Comparison of ENCODE assay signal across 24 cellular contexts in genomic region chr2:176508374-176508773, GRCh38.
DNase-seq lines count a peak whose midpoint lies in the region; ATAC-seq and TF ChIP-seq lines count a peak whose summit lies in the region.
"Had no signal": no experiment of that assay in that cellular context is flagged by ENCODE, and none has a peak within 500 bp of the region (broad histone marks: within the 10 kb centered on the region; RNA-seq: fewer than 3 reads in every experiment).

No MANE protein-coding gene starts in this region.

- no peaks in the 10 kb centered on the region for H3K9me3 Mint-ChIP-seq in activated T-cell treated with anti-CD3 and anti-CD28 coated beads, Interleukin-2, amount 50 U/mL, for 24 hours
- H3K9me3 Mint-ChIP-seq in activated naive CD8-positive, alpha-beta T cell treated with anti-CD3 and anti-CD28 coated beads for 36 hours: no peaks in the 10 kb centered on the region
- H3K9me3 Mint-ChIP-seq in stimulated activated naive CD8-positive, alpha-beta T cell treated with anti-CD3 and anti-CD28 coated beads, Interleukin-15, Interleukin-2, amounts not matched to agents 100 ng/mL and 50 ng/mL, for 24 hours: peaks cover under 1% of the 10 kb centered on the region
- H3K9me3 Mint-ChIP-seq: activated T-helper 1 cell treated with anti-CD3 and anti-CD28 coated beads, Interleukin-12 subunit alpha, Interleukin-12 subunit beta, Interleukin-2, Interleukin-4 antibody, amounts not matched to agents 30 ng/mL and 10 ng/mL and 1 ng/mL, durations not matched to agents 14 hours and 24 hours and 36 hours; HFFc6; mesothelial cell of epicardium; naive thymus-derived CD8-positive, alpha-beta T cell had no signal

- peak overlapping the region; percentile 84 for H3K27ac Mint-ChIP-seq in activated T-cell treated with anti-CD3 and anti-CD28 coated beads, Interleukin-2, amount 50 U/mL, for 24 hours
- peak overlapping the region; percentile 73 for H3K27ac Mint-ChIP-seq in activated naive CD8-positive, alpha-beta T cell treated with anti-CD3 and anti-CD28 coated beads for 36 hours
- H3K27ac Mint-ChIP-seq in stimulated activated naive CD8-positive, alpha-beta T cell treated with anti-CD3 and anti-CD28 coated beads, Interleukin-15, Interleukin-2, amounts not matched to agents 100 ng/mL and 50 ng/mL, for 24 hours: peak overlapping the region; percentile 65
- H3K27ac Mint-ChIP-seq: activated naive CD8-positive, alpha-beta T cell; activated T-helper 1 cell treated with anti-CD3 and anti-CD28 coated beads, Interleukin-12 subunit alpha, Interleukin-12 subunit beta, Interleukin-2, Interleukin-4 antibody, amounts not matched to agents 30 ng/mL and 10 ng/mL and 1 ng/mL, durations not matched to agents 14 hours and 24 hours and 36 hours; HFFc6; mesothelial cell of epicardium had no signal

- ATAC-seq in HG03025 (IDR thresholded peaks at IDR 0.05; ENCODE audit: low FRiP score, unreplicated experiment) (peak; percentile 18), omental fat pad (ENCODE audit: low FRiP score) (no peak)
- ATAC-seq: A549; foreskin keratinocyte; left lobe of liver; naive thymus-derived CD8-positive, alpha-beta T cell; pancreas; upper lobe of right lung had no signal

- peaks cover 16% of the 10 kb centered on the region for H3K4me1 Mint-ChIP-seq in activated T-cell treated with anti-CD3 and anti-CD28 coated beads, Interleukin-2, amount 50 U/mL, for 24 hours (ENCODE audit: low read depth)
- peaks cover 14% of the 10 kb centered on the region for H3K4me1 Mint-ChIP-seq in activated naive CD8-positive, alpha-beta T cell treated with anti-CD3 and anti-CD28 coated beads for 36 hours
- peaks cover 24% of the 10 kb centered on the region for H3K4me1 Mint-ChIP-seq in stimulated activated naive CD8-positive, alpha-beta T cell treated with anti-CD3 and anti-CD28 coated beads, Interleukin-15, Interleukin-2, amounts not matched to agents 100 ng/mL and 50 ng/mL, for 24 hours (ENCODE audit: low read depth)
- H3K4me1 Mint-ChIP-seq: mesothelial cell of epicardium; naive thymus-derived CD8-positive, alpha-beta T cell had no signal

- no peak for DNase-seq in activated T-cell treated with anti-CD3 and anti-CD28 coated beads, Interleukin-2, amount 50 U/mL, for 24 hours
- no peak for DNase-seq in activated T-cell treated with anti-CD3 and anti-CD28 coated beads, Interleukin-2, amount 50 U/mL, for 1 hour
- no peak for DNase-seq in activated naive CD8-positive, alpha-beta T cell treated with anti-CD3 and anti-CD28 coated beads for 36 hours
- DNase-seq in cerebellar nuclear complex (lab: John Stamatoyannopoulos, UW): no peak
- no peak for DNase-seq in omental fat pad (ENCODE audit: low spot score)
- DNase-seq in activated CD4-positive, alpha-beta T cell treated with anti-CD3 and anti-CD28 coated beads for 1 hour: no peak
- DNase-seq: effector CD4-positive, alpha-beta T cell; EL; foreskin keratinocyte; HFFc6; naive thymus-derived CD8-positive, alpha-beta T cell; NCI-H526; pancreas; SK-N-SH; stimulated activated CD4-positive, alpha-beta T cell treated with anti-CD3 and anti-CD28 coated beads, Interleukin-12 subunit alpha, Interleukin-12 subunit beta, amount 100 ng/mL, for 4 hours; stimulated activated CD4-positive, alpha-beta T cell treated with anti-CD3 and anti-CD28 coated beads, Interleukin-4, amount 100 ng/mL, for 4 hours; upper lobe of right lung had no signal

- no peaks in the 10 kb centered on the region for H3K36me3 Mint-ChIP-seq in activated T-cell treated with anti-CD3 and anti-CD28 coated beads, Interleukin-2, amount 50 U/mL, for 24 hours (ENCODE audit: low read depth)
- H3K36me3 Mint-ChIP-seq in activated naive CD8-positive, alpha-beta T cell treated with anti-CD3 and anti-CD28 coated beads for 36 hours: no peaks in the 10 kb centered on the region
- no peaks in the 10 kb centered on the region for H3K36me3 Mint-ChIP-seq in stimulated activated naive CD8-positive, alpha-beta T cell treated with anti-CD3 and anti-CD28 coated beads, Interleukin-15, Interleukin-2, amounts not matched to agents 100 ng/mL and 50 ng/mL, for 24 hours (ENCODE audit: low read depth)
- H3K36me3 Mint-ChIP-seq: activated naive CD8-positive, alpha-beta T cell; mesothelial cell of epicardium; naive thymus-derived CD8-positive, alpha-beta T cell had no signal

- peaks cover 15% of the 10 kb centered on the region for H3K27me3 Mint-ChIP-seq in activated T-cell treated with anti-CD3 and anti-CD28 coated beads, Interleukin-2, amount 50 U/mL, for 24 hours
- peaks cover 8% of the 10 kb centered on the region for H3K27me3 Mint-ChIP-seq in activated naive CD8-positive, alpha-beta T cell treated with anti-CD3 and anti-CD28 coated beads for 36 hours
- H3K27me3 Mint-ChIP-seq in stimulated activated naive CD8-positive, alpha-beta T cell treated with anti-CD3 and anti-CD28 coated beads, Interleukin-15, Interleukin-2, amounts not matched to agents 100 ng/mL and 50 ng/mL, for 24 hours: peaks cover 21% of the 10 kb centered on the region

- no peak overlapping the region for H3K4me3 Mint-ChIP-seq in activated T-cell treated with anti-CD3 and anti-CD28 coated beads, Interleukin-2, amount 50 U/mL, for 24 hours
- H3K4me3 Mint-ChIP-seq in activated naive CD8-positive, alpha-beta T cell treated with anti-CD3 and anti-CD28 coated beads for 36 hours: no peak overlapping the region
- no peak overlapping the region for H3K4me3 Mint-ChIP-seq in stimulated activated naive CD8-positive, alpha-beta T cell treated with anti-CD3 and anti-CD28 coated beads, Interleukin-15, Interleukin-2, amounts not matched to agents 100 ng/mL and 50 ng/mL, for 24 hours
- H3K4me3 Mint-ChIP-seq: activated naive CD8-positive, alpha-beta T cell; activated T-helper 1 cell treated with anti-CD3 and anti-CD28 coated beads, Interleukin-12 subunit alpha, Interleukin-12 subunit beta, Interleukin-2, Interleukin-4 antibody, amounts not matched to agents 30 ng/mL and 10 ng/mL and 1 ng/mL, durations not matched to agents 14 hours and 24 hours and 36 hours; HFFc6; mesothelial cell of epicardium; naive thymus-derived CD8-positive, alpha-beta T cell had no signal

- TF ChIP-seq CTCF in omental fat pad (IDR thresholded peaks at IDR 0.05): no peak
